ENCODE assay signal across 9 cellular contexts in genomic region chrX:44314259-44314734, GRCh38. TPM values are rescaled to one million over a fixed set of nuclear protein-coding genes. Genes with fewer than 3 reads are reported as not detected.
DNase-seq lines count a peak whose midpoint lies in the region; ATAC-seq and TF ChIP-seq lines count a peak whose summit lies in the region.
"Had no signal": no experiment of that assay in that cellular context is flagged by ENCODE, and none has a peak within 500 bp of the region (broad histone marks: within the 10 kb centered on the region; RNA-seq: fewer than 3 reads in every experiment).

No MANE protein-coding gene starts in this region.

- H3K9me3 ChIP-seq in osteoblast (ENCODE audit: low read depth, low read length): no peaks in the 10 kb centered on the region

- peak overlapping the region; percentile 54 for H2AFZ ChIP-seq in osteoblast (ENCODE audit: low read length)

- no peak overlapping the region for H3K4me3 Mint-ChIP-seq in endothelial cell (ENCODE audit: unreplicated experiment)

- H3K9me3 Mint-ChIP-seq in endothelial cell (ENCODE audit: unreplicated experiment): no peaks in the 10 kb centered on the region

- DNase-seq in GF-D8 (lab: John Stamatoyannopoulos, UW): peak; percentile 92
- peak; percentile 55 for DNase-seq in NCI-H69 (lab: John Stamatoyannopoulos, UW)
- DNase-seq in endothelial cell (ENCODE audit: low spot score): peak; percentile 46
- DNase-seq in osteoblast (ENCODE audit: insufficient read length, low spot score, missing footprints): peak; percentile 71
- DNase-seq in HPDE6-E6E7 (ENCODE audit: extremely low spot score): no peak
- no peak for DNase-seq in activated T-cell treated with anti-CD3 and anti-CD28 coated beads, Interleukin-2, amount 50 U/mL, for 1 hour
- DNase-seq: NCI-H1436 had no signal

- H4K20me1 ChIP-seq in osteoblast (ENCODE audit: insufficient read depth, low read length): no peaks in the 10 kb centered on the region

- H3K4me1 Mint-ChIP-seq in endothelial cell (ENCODE audit: unreplicated experiment): peaks cover 8% of the 10 kb centered on the region

- H3K27me3 ChIP-seq in osteoblast (ENCODE audit: insufficient read depth, low read length): no peaks in the 10 kb centered on the region

- H3K4me3 ChIP-seq in osteoblast (ENCODE audit: insufficient read depth, low read length): no peak overlapping the region

- ATAC-seq in GM21515 (IDR thresholded peaks at IDR 0.05; ENCODE audit: unreplicated experiment) (no peak), HG03342 (IDR thresholded peaks at IDR 0.05; ENCODE audit: unreplicated experiment) (no peak)

- no peaks in the 10 kb centered on the region for H3K79me2 ChIP-seq in osteoblast (ENCODE audit: insufficient read depth, low read length)

- H3K27ac Mint-ChIP-seq in endothelial cell (ENCODE audit: unreplicated experiment): peak overlapping the region; percentile 96

- no peak overlapping the region for H3K27ac ChIP-seq in osteoblast (ENCODE audit: low read depth, low read length)

- TF ChIP-seq CTCF in endothelial cell (IDR thresholded peaks at IDR 0.05; ENCODE audit: unreplicated experiment) (no peak), osteoblast (IDR thresholded peaks at IDR 0.05; ENCODE audit: extremely low read depth, low read depth, low read length) (no peak)

- H3K36me3 ChIP-seq in osteoblast (ENCODE audit: insufficient read depth, low read length): no peaks in the 10 kb centered on the region

- H3K36me3 Mint-ChIP-seq in endothelial cell (ENCODE audit: low read depth, unreplicated experiment): no peaks in the 10 kb centered on the region

- H3K27me3 Mint-ChIP-seq in endothelial cell (ENCODE audit: unreplicated experiment): peaks cover 2% of the 10 kb centered on the region

- no peaks in the 10 kb centered on the region for H3K4me1 ChIP-seq in osteoblast (ENCODE audit: insufficient read depth, low read length)

- H3K4me2 ChIP-seq in osteoblast (ENCODE audit: insufficient read depth, low read length): no peak overlapping the region

RNA-seq across cellular contexts. Expression of gene EFHC2, which starts 29.2 kb away (rescaled TPM):
- 0.41 TPM for total RNA-seq in endothelial cell (ENCODE audit: unreplicated experiment)
- 2.9 and 3.6 TPM in 2 replicates for total RNA-seq in osteoblast

Comparison
In these comparisons a context has a peak if more than half of its experiments do, and no peak if none do; other contexts are left out.
1. DNase-seq: peak in GF-D8 (single experiment), NCI-H69 (single experiment), endothelial cell (single experiment) and osteoblast (single experiment); none in HPDE6-E6E7 (single experiment) and activated T-cell treated with anti-CD3 and anti-CD28 coated beads, Interleukin-2, amount 50 U/mL, for 1 hour (single experiment).